ENCODE assay signal across 12 cellular contexts in the genomic region with DNA sequence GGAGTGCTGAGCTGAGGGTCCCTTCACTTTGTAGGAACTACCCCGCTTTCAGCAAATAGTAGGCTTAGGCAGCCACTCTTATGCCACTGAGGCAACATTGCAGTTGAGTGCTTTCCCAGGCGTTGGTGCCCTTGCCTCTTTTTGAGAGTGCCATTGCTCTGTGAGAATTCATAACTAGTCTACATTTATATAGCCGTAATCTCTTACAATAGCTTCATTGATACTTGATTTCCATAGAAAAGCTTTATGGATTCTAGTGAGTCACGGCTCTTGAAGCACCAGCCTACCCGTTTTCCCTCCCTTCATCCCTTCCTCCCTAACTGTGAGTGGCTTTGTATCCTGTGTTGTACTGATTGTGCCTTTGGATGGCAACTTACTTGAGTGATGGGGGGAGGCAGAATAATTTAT.
DNase-seq lines count a peak whose midpoint lies in the region; ATAC-seq and TF ChIP-seq lines count a peak whose summit lies in the region.
"Had no signal": no experiment of that assay in that cellular context is flagged by ENCODE, and none has a peak within 500 bp of the region (broad histone marks: within the 10 kb centered on the region; RNA-seq: fewer than 3 reads in every experiment).

No MANE protein-coding gene starts in this region.

- DNase-seq in EH (ENCODE audit: low read depth), result peak; percentile 51
- no peak for DNase-seq in RWPE2 (ENCODE audit: low spot score)
- DNase-seq in foreskin melanocyte, result peak; percentile 86
- no peak for DNase-seq in gastrocnemius medialis
- no peak for DNase-seq in dedifferentiated amniotic fluid mesenchymal stem cell (ENCODE audit: extremely low spot score)
- DNase-seq in NCI-H1105 treated with DMSO at 0.1 percent for 48 hours (lab: John Stamatoyannopoulos, UW), result no peak
- no peak for DNase-seq in SK-N-DZ (ENCODE audit: low spot score)
- DNase-seq: activated CD8-positive, alpha-beta memory T cell treated with anti-CD3 and anti-CD28 coated beads, Interleukin-2, amount 50 U/mL, for 48 hours; activated naive CD8-positive, alpha-beta T cell treated with anti-CD3 and anti-CD28 coated beads, Interleukin-2, amount 50 U/mL, for 24 hours; effector memory CD4-positive, alpha-beta T cell had no signal

- H3K27ac ChIP-seq in RWPE2 (ENCODE audit: poor library complexity, severe bottlenecking), result peak overlapping the region; percentile 89
- peak overlapping the region; percentile 95 to 98 (median 97) for H3K27ac ChIP-seq in gastrocnemius medialis
- H3K27ac ChIP-seq: BLaER1 treated with 17β-estradiol and CSF1 and Interleukin-3, amounts not matched to agents 10 nM and 100 nM had no signal

- intact Hi-C loops in gastrocnemius medialis (cut with DNase I; ENCODE audit: low total_unique reads), result no loop called here

- H3K4me3 ChIP-seq in RWPE2 (ENCODE audit: severe bottlenecking), result no peak overlapping the region
- peak overlapping the region in 1 of 4 donors; percentile 3 for H3K4me3 ChIP-seq in gastrocnemius medialis
- H3K4me3 ChIP-seq: BLaER1 treated with 17β-estradiol and CSF1 and Interleukin-3, amounts not matched to agents 10 nM and 100 nM had no signal

- H3K9me3 ChIP-seq in RWPE2 (ENCODE audit: severe bottlenecking) (no peaks in the 10 kb centered on the region), gastrocnemius medialis (no peaks in the 10 kb centered on the region)
- H3K9me3 ChIP-seq: BLaER1 treated with 17β-estradiol and CSF1 and Interleukin-3, amounts not matched to agents 10 nM and 100 nM had no signal

- no peak for TF ChIP-seq CTCF in RWPE2 (IDR thresholded peaks at IDR 0.05; ENCODE audit: poor library complexity, severe bottlenecking)
- no peak for TF ChIP-seq CTCF in gastrocnemius medialis (IDR thresholded peaks at IDR 0.05 in 4 of 5, conservative IDR thresholded peaks at IDR 0.05 in 1 of 5)

- H3K4me1 ChIP-seq in RWPE2 (ENCODE audit: insufficient read depth, poor library complexity, severe bottlenecking), result peaks cover 53% of the 10 kb centered on the region
- peaks cover 74 to 82% of the 10 kb centered on the region in 2 donors for H3K4me1 ChIP-seq in gastrocnemius medialis

- peaks cover 91% of the 10 kb centered on the region for H3K36me3 ChIP-seq in RWPE2 (ENCODE audit: low read depth)
- H3K36me3 ChIP-seq in gastrocnemius medialis, result no peaks in the 10 kb centered on the region

- TF ChIP-seq POLR2A in gastrocnemius medialis (IDR thresholded peaks at IDR 0.05), result no peak

- H3K27me3 ChIP-seq in RWPE2 (ENCODE audit: insufficient read depth, poor library complexity, severe bottlenecking) (no peaks in the 10 kb centered on the region), gastrocnemius medialis (no peaks in the 10 kb centered on the region)

- no peak for ATAC-seq in RWPE2 (ENCODE audit: low read depth)
- no peak for ATAC-seq in gastrocnemius medialis
- ATAC-seq in HG03095 (IDR thresholded peaks at IDR 0.05; ENCODE audit: unreplicated experiment), result no peak
- ATAC-seq: activated naive CD8-positive, alpha-beta T cell treated with anti-CD3 and anti-CD28 coated beads, Interleukin-2, amount 50 U/mL, for 24 hours had no signal

- in situ Hi-C loops in gastrocnemius medialis (cut with MboI; ENCODE audit: low sequenced_read_pairs in 4 of 4), result no loop called here

Comparison
In these comparisons a context has a peak if more than half of its experiments do, and no peak if none do; other contexts are left out.
1. DNase-seq: peak in EH (single experiment) and foreskin melanocyte (single experiment); none in RWPE2 (single experiment), gastrocnemius medialis (0 of 2), dedifferentiated amniotic fluid mesenchymal stem cell (single experiment), NCI-H1105 treated with DMSO at 0.1 percent for 48 hours (single experiment) and SK-N-DZ (single experiment).